ENCODE assay signal across 19 cellular contexts in the genomic region with DNA sequence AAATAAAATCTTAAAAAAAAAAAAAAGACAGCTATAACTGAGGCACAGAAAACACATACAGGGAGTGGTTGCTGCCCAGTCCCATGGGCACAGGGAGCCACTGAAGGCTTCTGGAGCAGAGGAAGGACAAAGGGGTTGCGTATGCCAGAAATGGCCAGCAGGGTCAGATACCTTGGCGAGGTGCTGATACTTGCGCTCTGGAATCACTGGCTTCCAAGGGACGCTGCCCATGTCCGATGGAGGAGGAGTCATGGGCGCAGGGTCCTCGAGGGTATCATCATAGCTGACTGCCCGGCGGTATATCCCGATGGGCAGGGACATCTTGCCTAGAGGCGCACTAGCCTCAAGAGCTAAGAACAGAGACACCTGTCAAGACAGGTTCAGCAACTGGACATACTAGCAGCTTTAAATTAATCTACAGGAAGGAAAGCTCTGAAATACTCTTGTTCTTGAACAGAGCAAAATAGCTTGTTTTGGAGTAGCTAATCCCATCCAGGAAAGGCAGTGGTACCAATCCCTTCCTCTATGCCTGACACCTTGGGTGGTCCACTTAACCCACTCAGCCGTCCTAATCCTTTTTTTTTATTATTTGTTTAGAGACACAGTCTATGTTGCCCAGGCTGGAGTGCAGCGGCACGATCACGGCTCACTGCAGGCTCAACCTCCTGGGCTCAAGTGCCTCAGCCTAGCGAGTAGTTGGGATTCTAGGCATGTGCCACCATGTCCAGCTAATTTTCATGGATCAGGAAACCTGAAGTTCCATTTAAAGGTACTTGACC. TPM values are rescaled to one million over a fixed set of nuclear protein-coding genes. Genes with fewer than 3 reads are reported as not detected.
DNase-seq lines count a peak whose midpoint lies in the region; ATAC-seq and TF ChIP-seq lines count a peak whose summit lies in the region.
"Had no signal": no experiment of that assay in that cellular context is flagged by ENCODE, and none has a peak within 500 bp of the region (broad histone marks: within the 10 kb centered on the region; RNA-seq: fewer than 3 reads in every experiment).

No MANE protein-coding gene starts in this region.

- WGBS in mesendoderm (ENCODE audit: extremely low coverage, insufficient coverage, low lambda C conversion rate): no CpG with 5 or more reads among the region's 16 CpGs

- TF ChIP-seq CTCF in HEK293 (tag by site-specific recombination; IDR thresholded peaks at IDR 0.05): no peak
- TF ChIP-seq CTCF in WERI-Rb-1 (IDR thresholded peaks at IDR 0.05; ENCODE audit: low read depth, low read length): peak; percentile 30; the same call in 1 of the 2 replicates

- H3K18ac ChIP-seq in mesendoderm (ENCODE audit: low read length): no peak overlapping the region

- H3K79me1 ChIP-seq in mesendoderm (ENCODE audit: low read length): peaks cover 40% of the 10 kb centered on the region

- H4K8ac ChIP-seq in mesendoderm (ENCODE audit: low read depth, low read length): no peak overlapping the region

- H3K27ac ChIP-seq in HEK293 (ENCODE audit: extremely low read depth, low read depth, low read length) (no peak overlapping the region), WERI-Rb-1 (no peak overlapping the region), mesendoderm (ENCODE audit: low read depth, low read length) (no peak overlapping the region)
- H3K27ac ChIP-seq: esophagus squamous epithelium, HL-60, ovary, right lobe of liver, suprapubic skin had no signal

- no peak overlapping the region for H3K4me2 ChIP-seq in mesendoderm (ENCODE audit: low read length)

- H3K9me3 ChIP-seq in HEK293 (ENCODE audit: control insufficient read depth, insufficient read depth, low read depth, low read length) (no peaks in the 10 kb centered on the region), WERI-Rb-1 (ENCODE audit: severe bottlenecking) (no peaks in the 10 kb centered on the region)
- H3K9me3 ChIP-seq: esophagus squamous epithelium, HAP-1, ovary, right lobe of liver, suprapubic skin had no signal

- POLR2A ChIA-PET in HEK293 (lab: Yijun Ruan, JAX): interaction anchor here (0.6 kb wide), 1 partner anchor 670 kb away, joined by 3 read pairs; no protein-coding TSS in a partner anchor

- H4K5ac ChIP-seq in mesendoderm (ENCODE audit: low read length): no peak overlapping the region

- H3K4ac ChIP-seq in mesendoderm (ENCODE audit: low read depth, low read length): no peak overlapping the region

- H3K4me1 ChIP-seq in HEK293 (ENCODE audit: control insufficient read depth, insufficient read depth, low read length) (no peaks in the 10 kb centered on the region; the same call in 1 of the 2 replicates), mesendoderm (ENCODE audit: control insufficient read depth, low read depth, low read length) (no peaks in the 10 kb centered on the region)
- H3K4me1 ChIP-seq: HAP-1 had no signal

- no peak overlapping the region for H3K9ac ChIP-seq in mesendoderm (ENCODE audit: low read length)

- no peak overlapping the region for H3K23ac ChIP-seq in mesendoderm (ENCODE audit: low read length)

- peaks cover 29% of the 10 kb centered on the region for H3K79me2 ChIP-seq in mesendoderm (ENCODE audit: control insufficient read depth, insufficient read depth, low read length)

- H3K36me3 ChIP-seq in HEK293 (ENCODE audit: control insufficient read depth in 2 of 2, insufficient read depth in 1 of 2, low read length in 2 of 2) (peaks cover 24 to 86% of the 10 kb centered on the region in 2 experiments), WERI-Rb-1 (peaks cover 76% of the 10 kb centered on the region), mesendoderm (ENCODE audit: control insufficient read depth, insufficient read depth, low read length) (peaks cover 21% of the 10 kb centered on the region)
- H3K36me3 ChIP-seq: ovary had no signal

- DNase-seq in ELF-1 (ENCODE audit: low read depth, low spot score) (peak; percentile 17), WERI-Rb-1 (no peak), mesendoderm (peak; percentile 25), foreskin melanocyte (no peak)
- no peak for DNase-seq in stimulated activated CD4-positive, alpha-beta T cell treated with anti-CD3 and anti-CD28 coated beads, Interleukin-4, amount 100 ng/mL, for 1 hour
- DNase-seq: activated CD4-positive, alpha-beta T cell treated with anti-CD3 and anti-CD28 coated beads for 36 hours; CD4-positive, alpha-beta T cell; effector CD8-positive, alpha-beta T cell; esophagus squamous epithelium; naive thymus-derived CD4-positive, alpha-beta T cell; NCI-H1694 treated with DMSO at 0.1 percent for 48 hours; NCI-H226; ovary; right lobe of liver had no signal

- no peak overlapping the region for H2BK15ac ChIP-seq in mesendoderm (replicated peaks; ENCODE audit: low read depth)

- H2BK5ac ChIP-seq in mesendoderm (ENCODE audit: low read length): no peak overlapping the region

- H3K56ac ChIP-seq in mesendoderm (ENCODE audit: low read length): no peak overlapping the region

- H2BK120ac ChIP-seq in mesendoderm (ENCODE audit: low read depth, low read length): no peak overlapping the region

- no peak overlapping the region for H2AK5ac ChIP-seq in mesendoderm (ENCODE audit: low read length)

- CTCF ChIA-PET in HEK293 (lab: Yijun Ruan, JAX): interaction anchor here (0.6 kb wide), 2 partner anchors 277 to 838 kb away, joined by 3 to 4 read pairs; no protein-coding TSS in a partner anchor

- no peak overlapping the region for H3K4me3 ChIP-seq in HEK293 (ENCODE audit: low read depth, low read length)
- no peak overlapping the region for H3K4me3 ChIP-seq in WERI-Rb-1 (ENCODE audit: low read depth, low read length)
- H3K4me3 ChIP-seq in mesendoderm (ENCODE audit: low read length): no peak overlapping the region
- H3K4me3 ChIP-seq: esophagus squamous epithelium, HAP-1, ovary, right lobe of liver, suprapubic skin had no signal

- no peak for ATAC-seq in HG02938 (IDR thresholded peaks at IDR 0.05; ENCODE audit: unreplicated experiment)
- ATAC-seq: activated CD4-positive, alpha-beta T cell treated with anti-CD3 and anti-CD28 coated beads for 36 hours; naive thymus-derived CD4-positive, alpha-beta T cell had no signal

- no peaks in the 10 kb centered on the region for H3K27me3 ChIP-seq in WERI-Rb-1 (ENCODE audit: insufficient read depth, low read depth, severe bottlenecking)
- H3K27me3 ChIP-seq in mesendoderm (ENCODE audit: insufficient read depth, low read length, poor library complexity): no peaks in the 10 kb centered on the region
- H3K27me3 ChIP-seq: esophagus squamous epithelium, ovary, right lobe of liver, suprapubic skin had no signal

TF ChIP-seq in HEK293, 187 proteins besides CTCF, POLR2A, EP300 and RAD21 (continues in another document):
- TF ChIP-seq RBAK (tag by site-specific recombination; IDR thresholded peaks at IDR 0.05): no peak
- no peak for TF ChIP-seq OSR2 (tag by site-specific recombination; IDR thresholded peaks at IDR 0.05)
- TF ChIP-seq ZNF600 (tag by site-specific recombination; IDR thresholded peaks at IDR 0.05): 0 out of 2 replicates have a peak, but pooled peaks have one; percentile 23
- TF ChIP-seq ZNF664 (tag by site-specific recombination; IDR thresholded peaks at IDR 0.05): 0 out of 2 replicates have a peak, but pooled peaks have one; percentile 24
- no peak for TF ChIP-seq ZNF24 (tag by site-specific recombination; IDR thresholded peaks at IDR 0.05)
- 0 out of 2 replicates have a peak, but pooled peaks have one; percentile 35 for TF ChIP-seq GLIS1 (tag by site-specific recombination; IDR thresholded peaks at IDR 0.05)
- TF ChIP-seq, protein P1, sequence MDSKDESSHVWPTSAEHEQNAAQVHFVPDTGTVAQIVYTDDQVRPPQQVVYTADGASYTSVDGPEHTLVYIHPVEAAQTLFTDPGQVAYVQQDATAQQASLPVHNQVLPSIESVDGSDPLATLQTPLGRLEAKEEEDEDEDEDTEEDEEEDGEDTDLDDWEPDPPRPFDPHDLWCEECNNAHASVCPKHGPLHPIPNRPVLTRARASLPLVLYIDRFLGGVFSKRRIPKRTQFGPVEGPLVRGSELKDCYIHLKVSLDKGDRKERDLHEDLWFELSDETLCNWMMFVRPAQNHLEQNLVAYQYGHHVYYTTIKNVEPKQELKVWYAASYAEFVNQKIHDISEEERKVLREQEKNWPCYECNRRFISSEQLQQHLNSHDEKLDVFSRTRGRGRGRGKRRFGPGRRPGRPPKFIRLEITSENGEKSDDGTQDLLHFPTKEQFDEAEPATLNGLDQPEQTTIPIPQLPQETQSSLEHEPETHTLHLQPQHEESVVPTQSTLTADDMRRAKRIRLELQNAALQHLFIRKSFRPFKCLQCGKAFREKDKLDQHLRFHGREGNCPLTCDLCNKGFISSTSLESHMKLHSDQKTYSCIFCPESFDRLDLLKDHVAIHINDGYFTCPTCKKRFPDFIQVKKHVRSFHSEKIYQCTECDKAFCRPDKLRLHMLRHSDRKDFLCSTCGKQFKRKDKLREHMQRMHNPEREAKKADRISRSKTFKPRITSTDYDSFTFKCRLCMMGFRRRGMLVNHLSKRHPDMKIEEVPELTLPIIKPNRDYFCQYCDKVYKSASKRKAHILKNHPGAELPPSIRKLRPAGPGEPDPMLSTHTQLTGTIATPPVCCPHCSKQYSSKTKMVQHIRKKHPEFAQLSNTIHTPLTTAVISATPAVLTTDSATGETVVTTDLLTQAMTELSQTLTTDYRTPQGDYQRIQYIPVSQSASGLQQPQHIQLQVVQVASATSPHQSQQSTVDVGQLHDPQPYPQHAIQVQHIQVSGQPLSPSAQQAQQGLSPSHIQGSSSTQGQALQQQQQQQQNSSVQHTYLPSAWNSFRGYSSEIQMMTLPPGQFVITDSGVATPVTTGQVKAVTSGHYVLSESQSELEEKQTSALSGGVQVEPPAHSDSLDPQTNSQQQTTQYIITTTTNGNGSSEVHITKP (tag by site-specific recombination; IDR thresholded peaks at IDR 0.05): no peak
- TF ChIP-seq ZBTB7A (tag by site-specific recombination; IDR thresholded peaks at IDR 0.05; ENCODE audit: low read depth): no peak
- no peak for TF ChIP-seq ZNF174 (tag by site-specific recombination; IDR thresholded peaks at IDR 0.05)
- TF ChIP-seq ZBTB6 (tag by site-specific recombination; IDR thresholded peaks at IDR 0.05): peak; percentile 73; the same call in 1 of the 2 replicates
- TF ChIP-seq GFI1B (tag by site-specific recombination; IDR thresholded peaks at IDR 0.05): no peak

RNA-seq across cellular contexts. Expression of gene KIAA1191, which starts 6.0 kb away (rescaled TPM):
- polyA plus RNA-seq in mesendoderm (2013, experiment 1 of 2): 69.6 TPM
- 66.6 TPM for polyA plus RNA-seq in mesendoderm (2013, experiment 2 of 2)

RNA-seq across cellular contexts. Expression of gene ARL10, which starts 9.7 kb away (rescaled TPM):
- polyA plus RNA-seq in mesendoderm (2013, experiment 1 of 2): 1.9 TPM
- 2.3 TPM for polyA plus RNA-seq in mesendoderm (2013, experiment 2 of 2)

RNA-seq across cellular contexts. Expression of gene NOP16, which starts 32.8 kb away (rescaled TPM):
- polyA plus RNA-seq in mesendoderm (2013, experiment 1 of 2): 98.4 TPM
- 97.6 TPM for polyA plus RNA-seq in mesendoderm (2013, experiment 2 of 2)

RNA-seq across cellular contexts. Expression of gene HIGD2A, which starts 33.0 kb away (rescaled TPM):
- polyA plus RNA-seq in mesendoderm (2013, experiment 1 of 2): 170 TPM
- 166 TPM for polyA plus RNA-seq in mesendoderm (2013, experiment 2 of 2)

Comparison
In these comparisons a context has a peak if more than half of its experiments do, and no peak if none do; other contexts are left out.
1. DNase-seq: peak in ELF-1 (single experiment) and mesendoderm (single experiment); none in WERI-Rb-1 (single experiment), stimulated activated CD4-positive, alpha-beta T cell treated with anti-CD3 and anti-CD28 coated beads, Interleukin-4, amount 100 ng/mL, for 1 hour (single experiment) and foreskin melanocyte (single experiment).